ENCODE assay signal across 10 cellular contexts in the genomic region with DNA sequence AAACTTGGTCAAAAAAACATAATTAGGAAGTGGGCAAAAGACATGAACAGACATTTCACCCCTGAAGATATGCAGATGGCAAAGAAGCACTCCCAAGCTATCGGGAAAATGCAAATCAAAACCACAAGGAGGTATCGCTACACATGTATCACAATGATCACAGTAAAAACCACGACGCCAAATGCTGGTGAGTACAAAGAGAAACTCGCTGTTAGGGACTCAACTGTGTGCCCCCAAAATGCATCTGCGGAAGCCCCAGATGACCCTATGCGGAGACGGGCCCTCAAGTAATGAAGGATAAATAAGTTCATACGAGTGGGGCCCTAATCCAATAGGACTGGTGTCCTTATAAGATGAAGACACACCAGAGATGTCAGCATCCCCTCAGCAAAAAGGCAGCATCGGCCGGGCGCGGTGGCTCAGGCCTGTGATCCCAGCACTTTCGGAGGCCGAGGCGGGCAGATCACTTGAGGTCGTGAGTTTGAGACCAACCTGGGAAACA. TPM values are rescaled to one million over a fixed set of nuclear protein-coding genes. Genes with fewer than 3 reads are reported as not detected.
DNase-seq lines count a peak whose midpoint lies in the region; ATAC-seq, FAIRE-seq and TF ChIP-seq lines count a peak whose summit lies in the region.
"Had no signal": no experiment of that assay in that cellular context is flagged by ENCODE, and none has a peak within 500 bp of the region (broad histone marks: within the 10 kb centered on the region; RNA-seq: fewer than 3 reads in every experiment).

No MANE protein-coding gene starts in this region.

- peaks cover 19% of the 10 kb centered on the region for H3K79me1 ChIP-seq in H1 (ENCODE audit: low read depth, low read length)

- no peak overlapping the region for H2BK5ac ChIP-seq in H1 (ENCODE audit: low read depth, low read length)

- no peak overlapping the region for H2BK15ac ChIP-seq in H1 (ENCODE audit: low read length)

- TF ChIP-seq POLR2A in H1 (IDR thresholded peaks at IDR 0.05; ENCODE audit: control extremely low read depth in 1 of 2, low read depth in 2 of 2, low read length in 2 of 2) = no peak

- no peak overlapping the region for H3K4me2 ChIP-seq in H1 (ENCODE audit: insufficient read depth in 1 of 2, low read depth in 2 of 2, low read length in 2 of 2)

- peaks cover 10 to 21% of the 10 kb centered on the region in 2 experiments for H4K20me1 ChIP-seq in H1 (replicated peaks in 1 of 2; ENCODE audit: control insufficient read depth in 1 of 2, insufficient read depth in 2 of 2, low read length in 2 of 2)

- H4K5ac ChIP-seq in H1 (ENCODE audit: insufficient read length, low read depth, low read length) = no peak overlapping the region

- no peak overlapping the region for H2AK5ac ChIP-seq in H1 (ENCODE audit: low read depth, low read length)

- H4K91ac ChIP-seq in H1 (replicated peaks; ENCODE audit: insufficient read length, low read length) = no peak overlapping the region

- no peaks in the 10 kb centered on the region; a peak in 1 of 7 replicates for H3K4me1 ChIP-seq in H1 (replicated peaks in 1 of 4; ENCODE audit: control insufficient read depth in 3 of 4, insufficient read depth in 4 of 4, low read length in 3 of 4)
- peaks cover 5% of the 10 kb centered on the region for H3K4me1 ChIP-seq in psoas muscle

- H2BK20ac ChIP-seq in H1 (ENCODE audit: low read length) = no peak overlapping the region

- H3K9ac ChIP-seq in H1 (replicated peaks in 1 of 4; ENCODE audit: extremely low read depth in 1 of 4, low read depth in 3 of 4, low read length in 3 of 4) = no peak overlapping the region

- no peak overlapping the region for H3K23ac ChIP-seq in H1 (ENCODE audit: insufficient read length)

- CTCF ChIA-PET in H1 (lab: Charles Lee; ENCODE audit: partially characterized antibody) = interaction anchor here (0.7 to 1.1 kb wide), 3 partner anchors 12 to 108 kb away, joined by 3 to 4 read pairs (median 3); no protein-coding TSS in a partner anchor

- H2BK12ac ChIP-seq in H1 (ENCODE audit: low read depth, low read length) = no peak overlapping the region

- peaks cover 15 to 85% of the 10 kb centered on the region in 2 experiments; a peak in 3 of 4 replicates for H3K79me2 ChIP-seq in H1 (ENCODE audit: control insufficient read depth in 1 of 2, insufficient read depth in 2 of 2, low read length in 2 of 2)

- H3K4me3 ChIP-seq in H1 (ENCODE audit: extremely low read depth in 1 of 4, insufficient read depth in 2 of 4, low read depth in 3 of 4, low read length in 4 of 4) (no peak overlapping the region), psoas muscle (no peak overlapping the region)

- H3K27me3 ChIP-seq in H1 (replicated peaks in 1 of 4; ENCODE audit: control insufficient read depth in 3 of 4, extremely low read depth in 1 of 4, insufficient read depth in 3 of 4, low read length in 3 of 4) (no peaks in the 10 kb centered on the region), psoas muscle (ENCODE audit: insufficient read depth in 3 of 3, low read length in 2 of 3) (no peaks in the 10 kb centered on the region)

- no peak overlapping the region for H3K18ac ChIP-seq in H1 (ENCODE audit: extremely low read depth, low read length)

- H2AFZ ChIP-seq in H1 (ENCODE audit: low read length) = no peak overlapping the region

- no peak overlapping the region for H2BK120ac ChIP-seq in H1 (replicated peaks; ENCODE audit: low read depth, low read length)

- no peak overlapping the region for H3K56ac ChIP-seq in H1 (replicated peaks; ENCODE audit: insufficient read length, low read depth, low read length)

- no peaks in the 10 kb centered on the region for H3K23me2 ChIP-seq in H1 (ENCODE audit: low read depth, low read length)

- H3K9me3 ChIP-seq in H1 (ENCODE audit: insufficient read depth in 2 of 2, low read depth in 1 of 2, low read length in 1 of 2) (no peaks in the 10 kb centered on the region), psoas muscle (no peaks in the 10 kb centered on the region)

- H3K36me3 ChIP-seq in H1 (ENCODE audit: control insufficient read depth in 2 of 4, insufficient read depth in 4 of 4, low read length in 3 of 4) (no peaks in the 10 kb centered on the region), psoas muscle (ENCODE audit: insufficient read depth in 1 of 2, low read depth in 1 of 2) (no peaks in the 10 kb centered on the region)

- H3K27ac ChIP-seq in H1 (ENCODE audit: low read depth, low read length) (no peak overlapping the region), psoas muscle (no peak overlapping the region)

- TF ChIP-seq RAD21 in H1 (IDR thresholded peaks at IDR 0.05 in 1 of 2, conservative IDR thresholded peaks at IDR 0.05 in 1 of 2; ENCODE audit: low read depth in 2 of 2, low read length in 2 of 2) = no peak

- intact Hi-C loops in psoas muscle (cut with DNase I) = loop anchor here in 1 of 2 donors (10.0 kb wide), 1 partner anchor 137 kb away; no protein-coding TSS in a partner anchor

- H3K14ac ChIP-seq in H1 (ENCODE audit: insufficient read length) = no peak overlapping the region

- WGBS in H1 (ENCODE audit: extremely low coverage in 1 of 2, insufficient coverage in 1 of 2, insufficient read length in 1 of 2, insufficient replicate concordance in 2 of 2, low coverage in 1 of 2, low lambda C conversion rate in 2 of 2, missing lambda C conversion rate in 1 of 2), 2 experiments = 94% methylated on average over 17 of the region's 17 CpGs; no CpG with 5 or more reads in 1 of the 2 experiments
- WGBS in psoas muscle, 3 donors = 94% methylated on average over 17 of the region's 17 CpGs

- H3K4ac ChIP-seq in H1 (replicated peaks; ENCODE audit: insufficient read length, low read depth, low read length) = no peak overlapping the region

- FAIRE-seq in GM18507 (lab: Jason Lieb, UNC) (peak; percentile 94), H1 (lab: Jason Lieb, UNC) (no peak)
- FAIRE-seq: HepG2 had no signal

- peak overlapping the region; percentile 75; the same call in 1 of the 2 replicates for H4K8ac ChIP-seq in H1 (ENCODE audit: extremely low read depth, insufficient read depth, low read length)

- TF ChIP-seq EP300 in H1 (IDR thresholded peaks at IDR 0.05; ENCODE audit: borderline replicate concordance in 1 of 2, low read depth in 2 of 2, low read length in 2 of 2) = no peak

- DNase-seq in A172 (ENCODE audit: low spot score) = peak; percentile 9
- DNase-seq in GM18507 (ENCODE audit: extremely low spot score, insufficient read length, low read depth) = no peak
- DNase-seq in H1 (ENCODE audit: low read depth in 1 of 2, low spot score in 2 of 2) = no peak
- no peak for DNase-seq in psoas muscle
- no peak for DNase-seq in NCI-H226
- no peak for DNase-seq in NOMO-1 treated with dmso at 0.1 percent for 144 hours (lab: John Stamatoyannopoulos, UW; ENCODE audit: unreplicated experiment)
- DNase-seq: NCI-H774 had no signal

- TF ChIP-seq CTCF in H1 (IDR thresholded peaks at IDR 0.05; ENCODE audit: control extremely low read depth in 1 of 3, insufficient read depth in 1 of 3, low read depth in 1 of 3, low read length in 3 of 3) (no peak), psoas muscle (IDR thresholded peaks at IDR 0.05) (no peak)

- POLR2A ChIA-PET in H1 (lab: Charles Lee; ENCODE audit: partially characterized antibody) = interaction anchor here (0.6 kb wide), 1 partner anchor 8 kb away, joined by 3 read pairs; no protein-coding TSS in a partner anchor

- peak; percentile 60 for ATAC-seq in HG03280 (IDR thresholded peaks at IDR 0.05; ENCODE audit: unreplicated experiment)
- no peak for ATAC-seq in HG02981 (IDR thresholded peaks at IDR 0.05; ENCODE audit: unreplicated experiment)
- ATAC-seq in psoas muscle = no peak
- ATAC-seq: HepG2 had no signal

TF ChIP-seq in H1, 55 proteins besides CTCF, POLR2A, EP300 and RAD21 (continues in another document):
- TF ChIP-seq SP1 (IDR thresholded peaks at IDR 0.05; ENCODE audit: low read depth, low read length) (no peak), TEAD4 (IDR thresholded peaks at IDR 0.05; ENCODE audit: low read depth, low read length) (no peak)

RNA-seq across cellular contexts. Expression of a gene that starts 10.2 kb away (rescaled TPM):
- total RNA-seq in A172 (2014; rRNA removed; shearing (Covaris generic)) = 71.8 and 81.1 TPM in 2 replicates
- 70.8 and 76.9 TPM in 2 replicates for total RNA-seq in H1 (2021; fragmentation: NEBNext Ultra II Directional; extraction: Animal tissue kit (Norgen Biotek cat#: 25700))
- polyA plus RNA-seq in H1 (2011; rRNA removed) (31.5 and 50.3 TPM in 2 replicates), psoas muscle (10 to 100 TPM; 25.7 to 55.8 (median 38.7) TPM)
- 29.0 TPM for polyA plus RNA-seq in H1 (2011; cell fraction: cytosol; rRNA removed)
- polyA plus RNA-seq in H1 (2011; cell fraction: nucleus; rRNA removed) = 130 TPM
- 42.1 to 71.0 TPM (median 63.2 TPM) in 4 replicates for polyA plus RNA-seq in H1 (2012, experiment 1 of 2)
- polyA plus RNA-seq in H1 (2012, experiment 2 of 2) = 48.2 TPM
- 54.1 TPM for polyA plus RNA-seq in H1 (2013, experiment 1 of 2)
- polyA plus RNA-seq in H1 (2013, experiment 2 of 2) = 49.8 TPM
- polyA minus RNA-seq in H1 (2011; rRNA and poly(A)+ RNA removed) = 37.0 and 38.9 TPM in 2 replicates
- polyA minus RNA-seq in H1 (2011; cell fraction: cytosol; rRNA and poly(A)+ RNA removed) = 24.0 TPM
- 61.0 TPM for polyA minus RNA-seq in H1 (2011; cell fraction: nucleus; rRNA and poly(A)+ RNA removed)
- total RNA-seq in psoas muscle = 10 to 100 TPM; 20.9 to 46.7 (median 29.9) TPM

RNA-seq across cellular contexts. Expression of a gene that starts 10.4 kb away (rescaled TPM):
- 26.2 and 27.5 TPM in 2 replicates for total RNA-seq in A172 (2014; rRNA removed; shearing (Covaris generic))
- total RNA-seq in H1 (2021; fragmentation: NEBNext Ultra II Directional; extraction: Animal tissue kit (Norgen Biotek cat#: 25700)) = 3.0 and 4.9 TPM in 2 replicates
- polyA plus RNA-seq in H1 (2011; rRNA removed) = 20.7 and 32.8 TPM in 2 replicates
- polyA plus RNA-seq in H1 (2011; cell fraction: cytosol; rRNA removed) = 11.2 TPM
- polyA plus RNA-seq in H1 (2011; cell fraction: nucleus; rRNA removed) = 61.6 TPM
- polyA plus RNA-seq in H1 (2012, experiment 1 of 2) = 8.2 to 12.3 TPM (median 8.4 TPM) in 4 replicates
- polyA plus RNA-seq in H1 (2012, experiment 2 of 2) = 7.1 TPM
- 9.2 TPM for polyA plus RNA-seq in H1 (2013, experiment 1 of 2)
- polyA plus RNA-seq in H1 (2013, experiment 2 of 2) = 5.8 TPM
- polyA minus RNA-seq in H1 (2011; rRNA and poly(A)+ RNA removed) = 6.3 and 7.5 TPM in 2 replicates
- polyA minus RNA-seq in H1 (2011; cell fraction: cytosol; rRNA and poly(A)+ RNA removed) = 2.9 TPM
- polyA minus RNA-seq in H1 (2011; cell fraction: nucleus; rRNA and poly(A)+ RNA removed) = 7.2 TPM
- total RNA-seq in psoas muscle = 10 to 100 TPM; 11.7 to 15.3 (median 14.7) TPM
- 10 to 100 TPM in 2 of 3 donors, 1 to 10 TPM in 1; 8.7 to 23.9 (median 13.8) TPM for polyA plus RNA-seq in psoas muscle

RNA-seq across cellular contexts. Expression of a gene that starts 51.5 kb away (rescaled TPM):
- 17.4 and 25.0 TPM in 2 replicates for total RNA-seq in A172 (2014; rRNA removed; shearing (Covaris generic))
- total RNA-seq in H1 (2021; fragmentation: NEBNext Ultra II Directional; extraction: Animal tissue kit (Norgen Biotek cat#: 25700)) = 9.3 and 9.7 TPM in 2 replicates
- polyA plus RNA-seq in H1 (2011; rRNA removed) (7.3 and 14.5 TPM in 2 replicates), psoas muscle (1 to 10 TPM; 2.2 to 2.5 (median 2.4) TPM)
- polyA plus RNA-seq in H1 (2011; cell fraction: cytosol; rRNA removed) = 11.1 TPM
- polyA plus RNA-seq in H1 (2011; cell fraction: nucleus; rRNA removed) = 97.1 TPM
- polyA plus RNA-seq in H1 (2012, experiment 1 of 2) = 6.3 to 10.5 TPM (median 9.8 TPM) in 4 replicates
- polyA plus RNA-seq in H1 (2012, experiment 2 of 2) = 5.8 TPM
- polyA plus RNA-seq in H1 (2013, experiment 1 of 2) = 5.9 TPM
- 5.2 TPM for polyA plus RNA-seq in H1 (2013, experiment 2 of 2)
- polyA minus RNA-seq in H1 (2011; rRNA and poly(A)+ RNA removed) = 3.4 and 6.0 TPM in 2 replicates
- polyA minus RNA-seq in H1 (2011; cell fraction: cytosol; rRNA and poly(A)+ RNA removed) = 10.1 TPM
- polyA minus RNA-seq in H1 (2011; cell fraction: nucleus; rRNA and poly(A)+ RNA removed) = 13.6 TPM
- 1 to 10 TPM; 2.8 to 3.9 (median 3.5) TPM for total RNA-seq in psoas muscle
